Comparison of ENCODE assay signal across 1 cellular context in the genomic region with DNA sequence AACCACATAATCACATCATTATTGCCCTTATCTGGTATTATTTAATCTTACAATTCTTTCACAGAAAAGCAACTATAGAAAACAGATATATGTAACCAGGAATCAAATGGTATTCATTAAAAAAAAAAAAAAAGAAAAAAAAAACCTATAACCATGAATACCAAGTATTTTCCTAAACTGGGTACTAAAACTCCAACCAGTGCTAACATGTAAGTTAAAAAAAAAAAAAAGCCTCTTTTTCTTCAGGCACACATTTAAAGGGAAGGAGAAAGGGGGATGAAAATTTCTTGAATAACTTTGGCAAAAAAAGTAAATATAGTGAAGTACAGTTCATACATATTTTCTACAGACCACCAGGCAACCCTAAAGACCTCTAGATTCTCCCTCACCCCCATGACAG.
TF ChIP-seq lines count a peak whose summit lies in the region.

No MANE protein-coding gene starts in this region.

TF ChIP-seq in H1, 55 proteins besides CTCF, POLR2A, EP300 and RAD21:
- TF ChIP-seq SIN3A (conservative IDR thresholded peaks at IDR 0.05 in 1 of 2, IDR thresholded peaks at IDR 0.05 in 1 of 2; ENCODE audit: low read depth in 1 of 2, low read length in 2 of 2) (no peak), EZH2 (IDR thresholded peaks at IDR 0.05; ENCODE audit: low read depth, low read length, severe bottlenecking) (no peak), SUZ12 (IDR thresholded peaks at IDR 0.05; ENCODE audit: low read length) (no peak), KDM5A (IDR thresholded peaks at IDR 0.05; ENCODE audit: low read length) (no peak), BACH1 (IDR thresholded peaks at IDR 0.05; ENCODE audit: low read length) (no peak), ZNF274 (IDR thresholded peaks at IDR 0.05; ENCODE audit: borderline replicate concordance, extremely low read depth, low read length) (no peak), CHD7 (IDR thresholded peaks at IDR 0.05; ENCODE audit: insufficient replicate concordance, low read length) (no peak), CTBP2 (IDR thresholded peaks at IDR 0.05; ENCODE audit: borderline replicate concordance, insufficient read depth, insufficient read length, low read length) (no peak), SP2 (IDR thresholded peaks at IDR 0.05; ENCODE audit: low read length) (no peak), TBP (IDR thresholded peaks at IDR 0.05; ENCODE audit: low read depth, low read length) (no peak), EGR1 (IDR thresholded peaks at IDR 0.05; ENCODE audit: borderline replicate concordance, low read depth, low read length) (no peak), SP4 (IDR thresholded peaks at IDR 0.05; ENCODE audit: low read length) (no peak), KDM1A (IDR thresholded peaks at IDR 0.05; ENCODE audit: borderline replicate concordance, low read length) (no peak), NANOG (IDR thresholded peaks at IDR 0.05; ENCODE audit: insufficient read depth, low read depth, low read length, poor library complexity, severe bottlenecking) (no peak)
